2 cellular contexts compared by ENCODE assay signal in genomic region chr1:8013800-8014199, GRCh38.
TF ChIP-seq lines count a peak whose summit lies in the region.

No MANE protein-coding gene starts in this region.

TF ChIP-seq in IMR-90, 13 proteins besides CTCF, POLR2A, EP300 and RAD21:
- no peak for TF ChIP-seq CHD1 (IDR thresholded peaks at IDR 0.05; ENCODE audit: low read depth, low read length)
- no peak for TF ChIP-seq RCOR1 (IDR thresholded peaks at IDR 0.05; ENCODE audit: insufficient replicate concordance, low read length)
- no peak for TF ChIP-seq MAZ (IDR thresholded peaks at IDR 0.05; ENCODE audit: borderline replicate concordance, low read depth, low read length)
- no peak for TF ChIP-seq FOS (IDR thresholded peaks at IDR 0.05; ENCODE audit: low read depth, low read length)
- TF ChIP-seq RFX5 (IDR thresholded peaks at IDR 0.05; ENCODE audit: low read depth, low read length), result no peak
- no peak for TF ChIP-seq USF2 (IDR thresholded peaks at IDR 0.05; ENCODE audit: low read depth, low read length)
- no peak for TF ChIP-seq ELK1 (IDR thresholded peaks at IDR 0.05; ENCODE audit: borderline replicate concordance, low read depth, low read length)

TF ChIP-seq in HepG2, 621 proteins besides CTCF, POLR2A, EP300 and RAD21:
- TF ChIP-seq ZBED4 (CRISPR knock-in tag; IDR thresholded peaks at IDR 0.05; ENCODE audit: borderline replicate concordance), result 0 out of 2 replicates have a peak, but pooled peaks have one; percentile 18
- TF ChIP-seq PTBP1 (IDR thresholded peaks at IDR 0.05; ENCODE audit: low read depth, low read length, poor library complexity, severe bottlenecking), result no peak
- TF ChIP-seq MYNN (CRISPR knock-in tag; IDR thresholded peaks at IDR 0.05; ENCODE audit: low read depth), result no peak
- TF ChIP-seq ZNF691 (CRISPR knock-in tag; IDR thresholded peaks at IDR 0.05; ENCODE audit: borderline replicate concordance, low read depth), result 0 out of 2 replicates have a peak, but pooled peaks have one; percentile 24
- TF ChIP-seq RBFOX2 (IDR thresholded peaks at IDR 0.05; ENCODE audit: low read depth, low read length), result peak; percentile 40
- 0 out of 2 replicates have a peak, but pooled peaks have one; percentile 7 for TF ChIP-seq CSRNP1 (CRISPR knock-in tag; IDR thresholded peaks at IDR 0.05)
- TF ChIP-seq POLR2AphosphoS5 (IDR thresholded peaks at IDR 0.05; ENCODE audit: low read depth, low read length), result 0 out of 2 replicates have a peak, but pooled peaks have one; percentile 26
